In the genomic region with DNA sequence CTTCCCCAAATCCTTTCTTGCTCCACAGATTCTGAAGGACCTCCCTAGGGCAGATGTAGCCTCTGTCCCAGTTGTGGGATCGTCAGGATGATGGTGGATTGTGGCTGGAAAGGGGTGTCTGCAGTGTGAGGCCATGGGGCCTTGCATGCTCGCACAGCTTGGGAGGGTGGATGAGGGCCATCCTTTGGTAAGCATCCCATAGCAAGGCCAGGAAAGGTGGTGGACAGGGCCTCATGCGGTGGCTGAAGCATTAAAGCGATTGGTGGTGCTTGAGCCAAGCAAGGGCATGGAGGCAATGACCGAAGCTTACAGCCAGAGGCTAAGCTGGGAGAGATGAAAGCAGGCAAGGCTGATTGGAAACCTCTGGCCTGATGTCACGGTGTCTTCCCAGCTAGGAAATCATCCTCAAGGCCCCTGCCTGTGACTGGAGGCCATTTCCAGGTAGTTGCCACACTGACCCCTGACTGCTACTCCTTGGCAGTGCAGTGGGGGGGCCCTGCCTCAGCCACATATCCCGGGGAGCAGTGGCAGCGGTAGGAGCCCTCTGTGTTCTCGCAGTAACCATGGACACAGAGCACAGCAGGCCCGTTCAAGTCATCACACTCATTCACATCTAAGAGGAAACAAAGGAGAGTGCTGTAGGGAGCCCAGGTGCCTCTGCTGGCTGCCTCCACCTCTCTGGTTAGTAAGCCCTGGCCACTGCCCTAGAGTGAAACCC, we compare ENCODE assay signal across 16 cellular contexts. TPM values are rescaled to one million over a fixed set of nuclear protein-coding genes. Genes with fewer than 3 reads are reported as not detected.
DNase-seq lines count a peak whose midpoint lies in the region; ATAC-seq, FAIRE-seq and TF ChIP-seq lines count a peak whose summit lies in the region.
"Had no signal": no experiment of that assay in that cellular context is flagged by ENCODE, and none has a peak within 500 bp of the region (broad histone marks: within the 10 kb centered on the region; RNA-seq: fewer than 3 reads in every experiment).

No MANE protein-coding gene starts in this region.

- DNase-seq in AG04450 (ENCODE audit: low read depth, low spot score) = no peak
- peak; percentile 86 for DNase-seq in H9
- DNase-seq in astrocyte (ENCODE audit: low read depth) = no peak
- DNase-seq in left lobe of liver (ENCODE audit: low spot score) = no peak
- no peak for DNase-seq in midbrain (lab: John Stamatoyannopoulos, UW)
- DNase-seq in foreskin melanocyte = no peak
- DNase-seq: activated B cell treated with CpG ODN at 0.5 μM for 24 hours; activated naive CD4-positive, alpha-beta T cell; effector CD4-positive, alpha-beta T cell had no signal

- ATAC-seq in left lobe of liver (peak; percentile 7), GM18858 (IDR thresholded peaks at IDR 0.05; ENCODE audit: unreplicated experiment) (no peak)

- peaks cover 29% of the 10 kb centered on the region for H3K36me3 ChIP-seq in astrocyte (ENCODE audit: insufficient read depth, low read length)
- H3K36me3 ChIP-seq: ovary, Peyer's patch had no signal

- no peak overlapping the region for H2BK120ac ChIP-seq in H9 (ENCODE audit: low read depth, low read length, poor library complexity, severe bottlenecking)

- H2BK20ac ChIP-seq in H9 (ENCODE audit: low read depth, low read length, poor library complexity, severe bottlenecking) = no peak overlapping the region

- no peaks in the 10 kb centered on the region for H3K27me3 ChIP-seq in AG04450 (ENCODE audit: control insufficient read depth, insufficient read depth, low read length)
- H3K27me3 ChIP-seq in H9 (ENCODE audit: insufficient read depth, low read length) = no peaks in the 10 kb centered on the region
- no peaks in the 10 kb centered on the region for H3K27me3 ChIP-seq in astrocyte (ENCODE audit: insufficient read depth, low read length)
- H3K27me3 ChIP-seq: ovary, Peyer's patch had no signal

- no peak overlapping the region for H3K56ac ChIP-seq in H9 (ENCODE audit: insufficient read length, low read depth, low read length)

- POLR2A ChIA-PET in AG04450 (lab: Yijun Ruan, JAX) = no interaction called here

- H4K20me1 ChIP-seq in H9 (ENCODE audit: control insufficient read depth, insufficient read depth, insufficient read length) (no peaks in the 10 kb centered on the region), astrocyte (ENCODE audit: insufficient read depth, low read length) (peaks cover 7% of the 10 kb centered on the region)

- no peak overlapping the region for H2BK15ac ChIP-seq in H9 (ENCODE audit: low read depth, low read length)

- H3K79me2 ChIP-seq in H9 (ENCODE audit: insufficient read depth, low read length) = no peaks in the 10 kb centered on the region
- no peaks in the 10 kb centered on the region for H3K79me2 ChIP-seq in astrocyte (ENCODE audit: insufficient read depth, low read length)

- peak overlapping the region; percentile 8 for H4K5ac ChIP-seq in H9 (ENCODE audit: insufficient read length, low read depth, low read length)

- no peaks in the 10 kb centered on the region for H3K23me2 ChIP-seq in H9 (ENCODE audit: insufficient read length, low read depth, low read length, poor library complexity, severe bottlenecking)

- H3K27ac Mint-ChIP-seq in H9 (peak overlapping the region; percentile 93 to 98 (median 94)), astrocyte (ENCODE audit: unreplicated experiment) (peak overlapping the region; percentile 26)
- H3K27ac Mint-ChIP-seq: activated B cell treated with CpG ODN at 0.5 μM for 24 hours; B cell; stimulated activated naive CD8-positive, alpha-beta T cell treated with anti-CD3 and anti-CD28 coated beads, Interleukin-15, Interleukin-2, amounts not matched to agents 100 ng/mL and 50 ng/mL, for 24 hours had no signal

- H3K4me1 ChIP-seq in H9 (ENCODE audit: insufficient read depth, low read length) = no peaks in the 10 kb centered on the region; the same call in 1 of the 2 replicates
- H3K4me1 ChIP-seq in astrocyte (ENCODE audit: insufficient read depth, low read length) = peaks cover 9% of the 10 kb centered on the region
- H3K4me1 ChIP-seq: Peyer's patch had no signal

- H3K4me3 Mint-ChIP-seq in H9 = no peak overlapping the region
- no peak overlapping the region for H3K4me3 Mint-ChIP-seq in astrocyte (ENCODE audit: unreplicated experiment)
- H3K4me3 Mint-ChIP-seq: activated B cell treated with CpG ODN at 0.5 μM for 24 hours; B cell; IgD-negative memory B cell; stimulated activated naive CD8-positive, alpha-beta T cell treated with anti-CD3 and anti-CD28 coated beads, Interleukin-15, Interleukin-2, amounts not matched to agents 100 ng/mL and 50 ng/mL, for 24 hours had no signal

- H2BK5ac ChIP-seq in H9 (ENCODE audit: insufficient read length, low read length) = no peak overlapping the region

- peak overlapping the region; percentile 72; the same call in 1 of the 2 replicates for H3K14ac ChIP-seq in H9 (ENCODE audit: insufficient read depth, low read length)

- H3K9ac ChIP-seq in H9 (ENCODE audit: extremely low read depth, insufficient read length, low read length) = no peak overlapping the region
- H3K9ac ChIP-seq in astrocyte (ENCODE audit: low read length) = no peak overlapping the region

- no peak overlapping the region for H3T11ph ChIP-seq in H9 (ENCODE audit: low read length)

- H3K9me3 Mint-ChIP-seq in H9 = no peaks in the 10 kb centered on the region
- no peaks in the 10 kb centered on the region for H3K9me3 Mint-ChIP-seq in astrocyte (ENCODE audit: unreplicated experiment)
- H3K9me3 Mint-ChIP-seq: activated B cell treated with CpG ODN at 0.5 μM for 24 hours; IgD-negative memory B cell; stimulated activated naive CD8-positive, alpha-beta T cell treated with anti-CD3 and anti-CD28 coated beads, Interleukin-15, Interleukin-2, amounts not matched to agents 100 ng/mL and 50 ng/mL, for 24 hours had no signal

- FAIRE-seq in astrocyte (lab: Jason Lieb, UNC) = no peak
- FAIRE-seq: GM18507 had no signal

- no peaks in the 10 kb centered on the region for H3K79me1 ChIP-seq in H9 (ENCODE audit: insufficient read depth, low read depth, low read length, poor library complexity, severe bottlenecking)

- H4K8ac ChIP-seq in H9 (replicated peaks; ENCODE audit: insufficient read length, low read depth, low read length) = no peak overlapping the region

- H3K4me2 ChIP-seq in H9 (ENCODE audit: insufficient read depth, insufficient read length, low read length) (no peak overlapping the region), astrocyte (ENCODE audit: low read length) (no peak overlapping the region)

- H3K4me1 Mint-ChIP-seq in H9 = peaks cover 31 to 38% of the 10 kb centered on the region in 2 experiments
- H3K4me1 Mint-ChIP-seq in astrocyte (ENCODE audit: low read depth, unreplicated experiment) = peaks cover 5% of the 10 kb centered on the region

- H2BK12ac ChIP-seq in H9 (ENCODE audit: insufficient read length, low read depth, low read length) = peak overlapping the region; percentile 7

- H2AK5ac ChIP-seq in H9 (ENCODE audit: insufficient read length, low read length) = peak overlapping the region; percentile 9

- H3K27me3 Mint-ChIP-seq in H9 (ENCODE audit: low read depth) (no peaks in the 10 kb centered on the region), astrocyte (ENCODE audit: low read depth, unreplicated experiment) (no peaks in the 10 kb centered on the region)
- H3K27me3 Mint-ChIP-seq: activated B cell treated with CpG ODN at 0.5 μM for 24 hours; B cell; IgD-negative memory B cell; stimulated activated naive CD8-positive, alpha-beta T cell treated with anti-CD3 and anti-CD28 coated beads, Interleukin-15, Interleukin-2, amounts not matched to agents 100 ng/mL and 50 ng/mL, for 24 hours had no signal

- no CpG with 5 or more reads among the region's 10 CpGs for WGBS in H9 (ENCODE audit: extremely low coverage, insufficient read length, low lambda C conversion rate)

- H3K36me3 Mint-ChIP-seq in H9 (ENCODE audit: insufficient read depth in 1 of 3, low read depth in 3 of 3) (peaks cover 4 to 11% (median 4%) of the 10 kb centered on the region in 3 experiments; a peak in 6 of 7 replicates), astrocyte (ENCODE audit: low read depth, unreplicated experiment) (peaks cover 15% of the 10 kb centered on the region)
- H3K36me3 Mint-ChIP-seq: IgD-negative memory B cell had no signal

- TF ChIP-seq CTCF in AG04450 (IDR thresholded peaks at IDR 0.05; ENCODE audit: low read depth, low read length) (no peak), H9 (conservative IDR thresholded peaks at IDR 0.05) (no peak), astrocyte (IDR thresholded peaks at IDR 0.05; ENCODE audit: insufficient read depth, low read depth, low read length) (no peak)

- no peak overlapping the region for H3K23ac ChIP-seq in H9 (ENCODE audit: insufficient read length, low read depth, low read length)

- H3K4ac ChIP-seq in H9 (ENCODE audit: low read depth, low read length) = peak overlapping the region; percentile 10; the same call in 1 of the 2 replicates

- H3K4me3 ChIP-seq in AG04450 (ENCODE audit: low read depth, low read length) (no peak overlapping the region), astrocyte (ENCODE audit: insufficient read depth, low read depth, low read length) (no peak overlapping the region)
- H3K4me3 ChIP-seq: ovary, Peyer's patch had no signal

- H4K91ac ChIP-seq in H9 (ENCODE audit: insufficient read length, low read depth, low read length) = peak overlapping the region; percentile 36

- CTCF ChIA-PET in AG04450 (lab: Charles Lee) = interaction anchor here (0.5 to 2.1 kb wide), 18 partner anchors 10 to 623 kb away, joined by 3 to 8 read pairs (median 4); partner anchors contain the start of genes LTBP2 and YLPM1

- H3K27ac ChIP-seq in AG04450 (ENCODE audit: low read depth, low read length) = peak overlapping the region; percentile 13
- no peak overlapping the region for H3K27ac ChIP-seq in H9 (ENCODE audit: insufficient read length, low read depth, low read length)
- H3K27ac ChIP-seq in astrocyte (ENCODE audit: low read depth, low read length) = no peak overlapping the region
- H3K27ac ChIP-seq: ovary, Peyer's patch had no signal

- no peak overlapping the region for H2AFZ ChIP-seq in H9 (ENCODE audit: low read length)
- no peak overlapping the region for H2AFZ ChIP-seq in astrocyte (ENCODE audit: low read depth, low read length)

- no peaks in the 10 kb centered on the region for H3K9me3 ChIP-seq in AG04450 (ENCODE audit: control insufficient read depth, insufficient read depth, low read length)
- no peaks in the 10 kb centered on the region for H3K9me3 ChIP-seq in H9 (ENCODE audit: control insufficient read depth, low read depth, low read length)
- no peaks in the 10 kb centered on the region for H3K9me3 ChIP-seq in astrocyte (ENCODE audit: insufficient read depth, low read depth, low read length)
- H3K9me3 ChIP-seq: ovary, Peyer's patch had no signal

- H3K18ac ChIP-seq in H9 (ENCODE audit: insufficient read length, low read depth, low read length) = peak overlapping the region; percentile 51

RNA-seq across cellular contexts. Expression of gene ISCA2, which starts 7.0 kb away (rescaled TPM):
- 28.2 and 45.6 TPM in 2 replicates for polyA plus RNA-seq in AG04450 (2011; rRNA removed)
- polyA minus RNA-seq in AG04450 (2011; rRNA and poly(A)+ RNA removed) = 2.5 and 8.5 TPM in 2 replicates
- 36.3 and 37.5 TPM in 2 replicates for total RNA-seq in H9 (2021)
- total RNA-seq in astrocyte = 21.2 and 23.6 TPM in 2 replicates
- total RNA-seq in left lobe of liver = 10.0 TPM

RNA-seq across cellular contexts. Expression of gene NPC2, which starts 7.5 kb away (rescaled TPM):
- 197 and 248 TPM in 2 replicates for polyA plus RNA-seq in AG04450 (2011; rRNA removed)
- polyA minus RNA-seq in AG04450 (2011; rRNA and poly(A)+ RNA removed) = 82.8 and 110 TPM in 2 replicates
- total RNA-seq in H9 (2021) (133 and 137 TPM in 2 replicates), astrocyte (134 and 178 TPM in 2 replicates), left lobe of liver (35.4 TPM)
